15 cellular contexts compared by ENCODE assay signal in genomic region chr3:132422531-132422930, GRCh38.
"Had no signal": no experiment of that assay in that cellular context is flagged by ENCODE, and none has a peak within 500 bp of the region (broad histone marks: within the 10 kb centered on the region; RNA-seq: fewer than 3 reads in every experiment).

No MANE protein-coding gene starts in this region.

- H3K4me3 ChIP-seq: coronary artery, psoas muscle, sigmoid colon, skin epidermis had no signal

- H3K9me3 ChIP-seq: psoas muscle, sigmoid colon had no signal

- H3K27ac ChIP-seq: coronary artery, foreskin keratinocyte, psoas muscle, sigmoid colon, skin epidermis had no signal

- ATAC-seq: foreskin keratinocyte; naive thymus-derived CD4-positive, alpha-beta T cell; psoas muscle had no signal

- DNase-seq: effector CD4-positive, alpha-beta T cell; endodermal cell; erythroblast; mesendoderm; naive thymus-derived CD4-positive, alpha-beta T cell; nephron progenitor cell; psoas muscle; retina; sigmoid colon; stimulated activated CD4-positive, alpha-beta T cell treated with anti-CD3 and anti-CD28 coated beads, Interleukin-12 subunit alpha, Interleukin-12 subunit beta, amount 100 ng/mL, for 4 hours; stimulated activated CD4-positive, alpha-beta T cell treated with anti-CD3 and anti-CD28 coated beads, Interleukin-2, amount 100 ng/mL, for 48 hours; stimulated activated naive CD4-positive, alpha-beta T cell treated with Interleukin-2 at 50 U/mL for 16 hours had no signal

- H3K27me3 ChIP-seq: foreskin keratinocyte, sigmoid colon had no signal
